ENCODE assay signal across 1 cellular context in genomic region chr12:21371050-21371449, GRCh38.
TF ChIP-seq lines count a peak whose summit lies in the region.

No MANE protein-coding gene starts in this region.

TF ChIP-seq in GM23338, 12 proteins besides CTCF, POLR2A, EP300 and RAD21 (continued from another document):
- TF ChIP-seq ZNF462 (CRISPR knock-in tag; IDR thresholded peaks at IDR 0.05): no peak
- TF ChIP-seq STAT1 (IDR thresholded peaks at IDR 0.05; ENCODE audit: unreplicated experiment): no peak
- TF ChIP-seq NANOG (IDR thresholded peaks at IDR 0.05; ENCODE audit: borderline replicate concordance): no peak
- TF ChIP-seq JUNB (IDR thresholded peaks at IDR 0.05; ENCODE audit: unreplicated experiment): no peak
- TF ChIP-seq POLR2AphosphoS5 (IDR thresholded peaks at IDR 0.05; ENCODE audit: low read depth): no peak
- no peak for TF ChIP-seq EZH2phosphoT487 (IDR thresholded peaks at IDR 0.05; ENCODE audit: unreplicated experiment)
- TF ChIP-seq ZNF114 (CRISPR knock-in tag; IDR thresholded peaks at IDR 0.05): no peak
- no peak for TF ChIP-seq CREB1 (CRISPR knock-in tag; IDR thresholded peaks at IDR 0.05; ENCODE audit: low read depth)
TF ChIP-seq in GM23338: peak in this region for 0.
